8 cellular contexts compared by ENCODE assay signal in genomic region chr3:179503152-179503551, GRCh38.
"Had no signal": no experiment of that assay in that cellular context is flagged by ENCODE, and none has a peak within 500 bp of the region (broad histone marks: within the 10 kb centered on the region; RNA-seq: fewer than 3 reads in every experiment).

No MANE protein-coding gene starts in this region.

- H3K4me3 ChIP-seq: GM12878 had no signal

- FAIRE-seq: G401.6, GM12878, GM12891, GM12892, GM18507, GM19239 had no signal

- DNase-seq: GDM1, GF-D8 had no signal

- ATAC-seq: GM12878 had no signal
